Comparison of ENCODE assay signal across 15 cellular contexts in the genomic region with DNA sequence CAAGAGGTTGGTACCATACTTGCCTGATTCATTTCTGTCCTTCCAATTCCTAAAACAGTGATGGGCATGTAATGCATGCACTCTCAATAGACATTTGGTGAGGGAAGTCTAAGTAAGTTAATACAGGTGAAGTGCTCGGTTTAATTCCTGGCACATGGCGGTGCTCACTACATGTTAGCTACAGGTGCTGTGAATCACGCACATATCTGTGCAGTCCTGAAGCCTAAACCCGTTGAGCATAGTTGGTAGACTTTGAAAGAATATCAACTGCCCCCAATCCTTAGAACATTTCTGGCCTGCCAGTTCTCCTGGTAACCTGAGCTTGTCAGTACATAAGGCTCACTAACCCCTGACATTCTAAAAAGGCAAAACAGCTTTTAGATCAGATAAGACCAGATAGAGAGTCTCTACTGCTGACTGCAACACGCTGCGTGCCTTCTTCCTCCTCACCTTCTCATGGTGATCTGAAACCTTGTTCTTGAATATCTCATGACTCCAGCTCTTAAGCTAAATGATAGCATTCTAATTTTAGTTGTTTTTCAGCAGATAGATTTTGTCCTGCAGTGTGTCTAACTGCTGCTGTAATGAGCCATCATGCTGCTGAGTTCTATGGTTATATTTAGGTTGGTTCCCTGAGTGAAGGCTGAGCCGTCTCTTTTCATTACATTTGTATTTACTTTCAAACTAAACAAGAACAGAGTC.
"Had no signal": no experiment of that assay in that cellular context is flagged by ENCODE, and none has a peak within 500 bp of the region (broad histone marks: within the 10 kb centered on the region; RNA-seq: fewer than 3 reads in every experiment).

No MANE protein-coding gene starts in this region.

- ATAC-seq: esophagus mucosa, left lobe of liver, right lobe of liver had no signal

- H2AFZ ChIP-seq: hepatocyte had no signal

- H3K4me1 ChIP-seq: right lobe of liver, stomach had no signal

- H3K27ac ChIP-seq: hepatocyte, right lobe of liver, stomach, thoracic aorta had no signal

- DNase-seq: activated CD4-positive, alpha-beta T cell treated with anti-CD3 and anti-CD28 coated beads, Interleukin-2, amount 50 U/mL, for 1 hour; activated CD4-positive, CD25-positive, alpha-beta regulatory T cell; activated CD8-positive, alpha-beta memory T cell treated with anti-CD3 and anti-CD28 coated beads for 24 hours; activated naive CD8-positive, alpha-beta T cell treated with anti-CD3 and anti-CD28 coated beads, Interleukin-2, amount 10 ng/mL, durations not matched to agents 7 days and 5 days; aorta; islet precursor cell; posterior cingulate gyrus; right lobe of liver; stimulated activated CD4-positive, alpha-beta T cell treated with anti-CD3 and anti-CD28 coated beads, Interleukin-12 subunit alpha, Interleukin-12 subunit beta, amount 100 ng/mL, for 4 hours; stimulated activated CD4-positive, alpha-beta T cell treated with anti-CD3 and anti-CD28 coated beads, Interleukin-2, amount 100 ng/mL, for 24 hours; stomach had no signal

- H3K4me2 ChIP-seq: hepatocyte had no signal

- H3K27me3 ChIP-seq: hepatocyte, right lobe of liver, stomach had no signal

- H3K36me3 ChIP-seq: right lobe of liver, stomach, thoracic aorta had no signal

- H3K4me3 ChIP-seq: hepatocyte, right lobe of liver, stomach, thoracic aorta had no signal

- H3K9me3 ChIP-seq: right lobe of liver, stomach, thoracic aorta had no signal
